In the genomic region with DNA sequence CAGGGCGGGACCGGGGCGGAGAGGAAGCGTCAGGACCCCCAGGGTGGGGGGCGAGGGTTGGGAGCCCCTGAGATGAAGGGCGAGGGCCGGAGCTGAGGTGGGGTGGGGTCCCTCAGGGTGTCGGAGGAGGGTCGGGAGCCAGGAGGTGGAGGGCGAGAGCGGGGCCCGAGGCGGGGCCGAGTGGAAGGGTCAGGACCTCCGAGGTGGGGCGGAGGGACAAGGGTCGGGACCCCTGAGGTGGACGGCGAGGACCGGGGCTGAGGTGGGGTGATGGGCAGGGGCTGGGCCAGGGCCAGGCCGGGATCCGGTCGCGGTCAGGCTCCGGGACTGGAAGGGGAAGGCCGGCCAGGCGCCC, we compare ENCODE assay signal across 1 cellular context.
TF ChIP-seq lines count a peak whose summit lies in the region.

No MANE protein-coding gene starts in this region.

TF ChIP-seq in SK-N-SH treated with all-trans-retinoic acid at 6 μM for 48 hours, 23 proteins besides CTCF, POLR2A, EP300 and RAD21 (continued from another document):
- no peak for TF ChIP-seq PPARA (CRISPR knock-in tag; IDR thresholded peaks at IDR 0.05; ENCODE audit: borderline replicate concordance)
- no peak for TF ChIP-seq ZFP30 (CRISPR knock-in tag; IDR thresholded peaks at IDR 0.05)
